35 cellular contexts compared by ENCODE assay signal in genomic region chr10:52283174-52283573, GRCh38. TPM values are rescaled to one million over a fixed set of nuclear protein-coding genes. Genes with fewer than 3 reads are reported as not detected.
DNase-seq lines count a peak whose midpoint lies in the region; ATAC-seq, FAIRE-seq and TF ChIP-seq lines count a peak whose summit lies in the region.
"Had no signal": no experiment of that assay in that cellular context is flagged by ENCODE, and none has a peak within 500 bp of the region (broad histone marks: within the 10 kb centered on the region; RNA-seq: fewer than 3 reads in every experiment).

No MANE protein-coding gene starts in this region.

- H4K20me1 ChIP-seq in endothelial cell of umbilical vein (replicated peaks; ENCODE audit: control insufficient read depth, extremely low read depth, insufficient read depth, low read length), result no peaks in the 10 kb centered on the region

- no peak for ATAC-seq in GM21529 (IDR thresholded peaks at IDR 0.05; ENCODE audit: unreplicated experiment)
- no peak for ATAC-seq in GM18520 (IDR thresholded peaks at IDR 0.05; ENCODE audit: unreplicated experiment)
- ATAC-seq in GM18519 (IDR thresholded peaks at IDR 0.05; ENCODE audit: low FRiP score, unreplicated experiment), result no peak
- ATAC-seq: gastroesophageal sphincter; GM12878; HCT116; K562; left colon; right cardiac atrium; stimulated activated naive CD8-positive, alpha-beta T cell treated with anti-CD3 and anti-CD28 coated beads, Interleukin-15, amount 100 ng/mL, for 72 hours had no signal

- H3K9me3 ChIP-seq in endothelial cell of umbilical vein (replicated peaks; ENCODE audit: control insufficient read depth, insufficient read depth, low read length), result no peaks in the 10 kb centered on the region
- H3K9me3 ChIP-seq: esophagus muscularis mucosa, gastroesophageal sphincter, tibial artery had no signal

- H3K18ac ChIP-seq in mesendoderm (ENCODE audit: low read length), result no peak overlapping the region

- no peak overlapping the region for H2AK5ac ChIP-seq in mesendoderm (ENCODE audit: low read length)

- TF ChIP-seq CTCF in AG10803 (conservative IDR thresholded peaks at IDR 0.05; ENCODE audit: low read length) (no peak), endothelial cell of umbilical vein (IDR thresholded peaks at IDR 0.05; ENCODE audit: extremely low read depth in 1 of 2, insufficient read depth in 1 of 2, low read depth in 1 of 2, low read length in 2 of 2) (no peak)

- H3K4me1 ChIP-seq in endothelial cell of umbilical vein (ENCODE audit: control insufficient read depth, extremely low read depth, insufficient read depth, low read length) (peaks cover 10% of the 10 kb centered on the region), mesendoderm (ENCODE audit: control insufficient read depth, low read depth, low read length) (no peaks in the 10 kb centered on the region)
- H3K4me1 ChIP-seq: gastroesophageal sphincter had no signal

- dilution Hi-C loops in endothelial cell of umbilical vein (cut with MboI; ENCODE audit: extremely low pct_ligation_motif_present, low sequenced_read_pairs), result no loop called here

- DNase-seq in AG10803 (ENCODE audit: low read depth), result peak; percentile 17
- DNase-seq in LHCN-M2 (ENCODE audit: low read depth), result peak; percentile 24
- peak; percentile 18 for DNase-seq in endothelial cell of umbilical vein (ENCODE audit: low read depth, low spot score)
- DNase-seq in mesendoderm, result peak; percentile 9
- DNase-seq in DMS 273 (lab: John Stamatoyannopoulos, UW; ENCODE audit: unreplicated experiment), result no peak
- DNase-seq: activated CD4-positive, alpha-beta T cell treated with anti-CD3 and anti-CD28 coated beads, Interleukin-2, amount 50 U/mL, for 1 hour; activated CD4-positive, CD25-positive, alpha-beta regulatory T cell; activated effector memory CD4-positive, alpha-beta T cell treated with anti-CD3 and anti-CD28 coated beads, Interleukin-2, amount 50 U/mL, for 16 hours; activated T-cell treated with anti-CD3 and anti-CD28 coated beads, Interleukin-2, amount 50 U/mL, for 1 hour; AML-193; anterior cingulate cortex; CD4-positive, alpha-beta T cell; left colon; naive B cell; NCI-H1092 treated with DMSO at 0.1 percent for 48 hours; NCI-H1694 treated with DMSO at 0.1 percent for 48 hours; NCI-H2171; posterior cingulate gyrus; right cardiac atrium; stimulated activated CD4-positive, alpha-beta T cell treated with anti-CD3 and anti-CD28 coated beads, Interleukin-12 subunit alpha, Interleukin-12 subunit beta, amount 100 ng/mL, for 4 hours; stimulated activated CD4-positive, alpha-beta T cell treated with anti-CD3 and anti-CD28 coated beads, Interleukin-2, amount 100 ng/mL, for 48 hours; stimulated activated naive CD8-positive, alpha-beta T cell treated with anti-CD3 and anti-CD28 coated beads, Interleukin-15, amount 100 ng/mL, for 72 hours; tibial artery had no signal

- H3K36me3 ChIP-seq in endothelial cell of umbilical vein (ENCODE audit: control insufficient read depth in 2 of 2, extremely low read depth in 1 of 2, insufficient read depth in 2 of 2, low read length in 2 of 2) (no peaks in the 10 kb centered on the region), mesendoderm (ENCODE audit: control insufficient read depth, insufficient read depth, low read length) (no peaks in the 10 kb centered on the region)

- H4K8ac ChIP-seq in mesendoderm (ENCODE audit: low read depth, low read length), result no peak overlapping the region

- CTCF ChIA-PET in endothelial cell of umbilical vein (lab: Charles Lee), result no interaction called here

- H3K4me3 ChIP-seq in AG10803 (ENCODE audit: low read length) (no peak overlapping the region), endothelial cell of umbilical vein (replicated peaks in 1 of 3; ENCODE audit: insufficient read depth in 1 of 3, low read depth in 1 of 3, low read length in 3 of 3) (no peak overlapping the region), mesendoderm (ENCODE audit: low read length) (no peak overlapping the region)
- H3K4me3 ChIP-seq: coronary artery, esophagus muscularis mucosa, gastroesophageal sphincter, GM12878, hepatocyte, K562, tibial artery had no signal

- H3K27ac ChIP-seq in endothelial cell of umbilical vein (ENCODE audit: insufficient read depth, low read depth, low read length) (no peak overlapping the region), mesendoderm (ENCODE audit: low read depth, low read length) (no peak overlapping the region)
- H3K27ac ChIP-seq: coronary artery, esophagus muscularis mucosa, gastroesophageal sphincter, hepatocyte, tibial artery had no signal

- no TSS peak for BruUV-seq in endothelial cell of umbilical vein (replicated peaks; lab: Mats Ljungman, UMichigan)

- intact Hi-C loops in endothelial cell of umbilical vein (cut with micrococcal nuclease), result no loop called here

- H3K27me3 ChIP-seq in endothelial cell of umbilical vein (ENCODE audit: control insufficient read depth in 2 of 2, insufficient read depth in 2 of 2, low read length in 2 of 2) (no peaks in the 10 kb centered on the region), mesendoderm (ENCODE audit: insufficient read depth, low read length, poor library complexity) (no peaks in the 10 kb centered on the region)
- H3K27me3 ChIP-seq: esophagus muscularis mucosa, gastroesophageal sphincter, hepatocyte, tibial artery had no signal

- no peak overlapping the region for H2AFZ ChIP-seq in endothelial cell of umbilical vein (ENCODE audit: low read depth, low read length)
- H2AFZ ChIP-seq: hepatocyte had no signal

- H3K23ac ChIP-seq in mesendoderm (ENCODE audit: low read length), result no peak overlapping the region

- no peak overlapping the region for H3K4me2 ChIP-seq in endothelial cell of umbilical vein (ENCODE audit: insufficient read depth, low read length)
- H3K4me2 ChIP-seq in mesendoderm (ENCODE audit: low read length), result no peak overlapping the region
- H3K4me2 ChIP-seq: hepatocyte had no signal

- no peaks in the 10 kb centered on the region for H3K9me1 ChIP-seq in endothelial cell of umbilical vein (replicated peaks; ENCODE audit: control insufficient read depth, extremely low read depth, insufficient read depth, low read length)

- no peak for TF ChIP-seq POLR2A in endothelial cell of umbilical vein (IDR thresholded peaks at IDR 0.05; ENCODE audit: low read depth, low read length)

- no peak overlapping the region for H3K56ac ChIP-seq in mesendoderm (ENCODE audit: low read length)

- no peak overlapping the region for H2BK15ac ChIP-seq in mesendoderm (replicated peaks; ENCODE audit: low read depth)

- H2BK5ac ChIP-seq in mesendoderm (ENCODE audit: low read length), result no peak overlapping the region

- H3K79me2 ChIP-seq in endothelial cell of umbilical vein (ENCODE audit: control insufficient read depth, insufficient read depth, low read length), result no peaks in the 10 kb centered on the region
- no peaks in the 10 kb centered on the region for H3K79me2 ChIP-seq in mesendoderm (ENCODE audit: control insufficient read depth, insufficient read depth, low read length)
- H3K79me2 ChIP-seq: hepatocyte had no signal

- H3K9ac ChIP-seq in endothelial cell of umbilical vein (replicated peaks; ENCODE audit: extremely low read depth, insufficient read depth, low read length) (no peak overlapping the region), mesendoderm (ENCODE audit: low read length) (no peak overlapping the region)

- POLR2A ChIA-PET in endothelial cell of umbilical vein (lab: Charles Lee), result no interaction called here

- whole genome bisulfite sequencing in mesendoderm (ENCODE audit: extremely low coverage, insufficient coverage, low lambda C conversion rate), result no CpG with 5 or more reads among the region's 2 CpGs

- H3K79me1 ChIP-seq in mesendoderm (ENCODE audit: low read length), result no peaks in the 10 kb centered on the region

- H4K5ac ChIP-seq in mesendoderm (ENCODE audit: low read length), result no peak overlapping the region

- no peak overlapping the region for H3K4ac ChIP-seq in mesendoderm (ENCODE audit: low read depth, low read length)

- FAIRE-seq in endothelial cell of umbilical vein (lab: Jason Lieb, UNC), result no peak
- FAIRE-seq: D721Med, GM12878, K562 had no signal

- no peak overlapping the region for H2BK120ac ChIP-seq in mesendoderm (ENCODE audit: low read depth, low read length)

TF ChIP-seq in endothelial cell of umbilical vein, 7 proteins besides CTCF, POLR2A, EP300 and RAD21:
- TF ChIP-seq FOS (IDR thresholded peaks at IDR 0.05; ENCODE audit: borderline replicate concordance, insufficient read depth, low read length), result no peak
- no peak for TF ChIP-seq MYC (IDR thresholded peaks at IDR 0.05; ENCODE audit: low read depth, low read length)
- no peak for TF ChIP-seq GATA2 (IDR thresholded peaks at IDR 0.05; ENCODE audit: insufficient read depth, insufficient read length, low read depth, low read length)
TF ChIP-seq in endothelial cell of umbilical vein: peak in this region for 0.

RNA-seq across cellular contexts. Expression of gene DKK1, which starts 30.9 kb away (rescaled TPM):
- total RNA-seq in LHCN-M2 (2014; rRNA removed) (80.0 and 108 TPM in 2 replicates), endothelial cell of umbilical vein (184 and 200 TPM in 2 replicates)
- 122 TPM for polyA plus RNA-seq in LHCN-M2 (2012)
- polyA plus RNA-seq in endothelial cell of umbilical vein, result 160 and 202 TPM in 2 replicates
- polyA plus RNA-seq in endothelial cell of umbilical vein (2011; cell fraction: cytosol; rRNA removed), result 315 and 349 TPM in 2 replicates
- polyA plus RNA-seq in endothelial cell of umbilical vein (2011; cell fraction: nucleus; rRNA removed), result 456 and 547 TPM in 2 replicates
- 423 and 427 TPM in 2 replicates for polyA plus RNA-seq in endothelial cell of umbilical vein (2012)
- polyA minus RNA-seq in endothelial cell of umbilical vein, result 180 and 188 TPM in 2 replicates
- 16.3 TPM for polyA minus RNA-seq in endothelial cell of umbilical vein (2011; cell fraction: cytosol; rRNA and poly(A)+ RNA removed)
- polyA minus RNA-seq in endothelial cell of umbilical vein (2011; cell fraction: nucleus; rRNA and poly(A)+ RNA removed), result 141 and 168 TPM in 2 replicates
- 23.1 TPM for polyA plus RNA-seq in mesendoderm (2013, experiment 1 of 2)
- polyA plus RNA-seq in mesendoderm (2013, experiment 2 of 2), result 19.6 TPM
- total RNA-seq: CD4-positive, alpha-beta T cell; right cardiac atrium; T-helper 1 cell treated with Interleukin-12 subunit alpha and Interleukin-12 subunit beta and Interleukin-4 antibody, amounts not matched to agents 30 ng/mL and 1 ng/mL, for 36 hours had no signal
- polyA plus RNA-seq: K562 had no signal
